In the genomic region with DNA sequence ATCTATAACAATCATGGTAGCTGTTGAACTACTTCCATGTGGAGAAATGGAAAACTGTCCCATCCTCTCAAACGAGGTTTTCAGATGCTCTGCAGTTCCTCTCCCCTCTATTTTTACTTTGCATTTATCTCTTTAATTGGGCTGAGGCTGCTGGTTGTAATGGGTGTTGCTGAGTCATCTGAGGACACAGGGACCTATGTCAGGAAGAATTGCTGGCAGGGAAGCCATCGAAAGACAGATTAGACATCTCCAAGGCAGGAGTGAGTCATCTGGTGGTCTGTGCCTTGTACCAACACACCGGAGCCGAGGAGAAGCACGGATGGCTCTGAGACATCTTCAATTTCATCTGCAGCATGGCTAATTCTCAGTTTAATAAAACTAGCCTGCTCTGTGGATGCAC, we compare ENCODE assay signal across 1 cellular context.
TF ChIP-seq lines count a peak whose summit lies in the region.

No MANE protein-coding gene starts in this region.

TF ChIP-seq in K562, 482 proteins besides CTCF, POLR2A, EP300 and RAD21 (continued from another document):
- no peak for TF ChIP-seq MAZ (CRISPR knock-in tag; conservative IDR thresholded peaks at IDR 0.05 in 1 of 2, IDR thresholded peaks at IDR 0.05 in 1 of 2)
